In the genomic region with DNA sequence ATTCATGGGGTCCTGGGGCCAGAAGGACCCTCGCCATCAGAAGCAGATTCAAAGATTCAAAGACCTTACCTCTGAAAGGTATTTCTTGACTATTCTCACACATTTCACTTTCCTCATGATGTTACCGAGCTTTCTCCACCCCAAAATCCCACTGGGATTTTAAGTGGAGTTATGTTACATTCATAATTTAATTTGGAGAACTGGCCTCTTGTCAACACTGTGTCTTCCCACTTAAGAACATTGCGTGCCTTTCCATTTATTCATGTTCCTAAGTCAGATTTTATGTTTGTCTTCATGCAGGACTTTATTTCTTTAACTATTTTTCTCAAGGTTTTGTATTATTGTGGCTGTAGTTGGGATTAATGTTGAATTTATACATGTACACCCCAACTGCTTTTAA, we compare ENCODE assay signal across 17 cellular contexts.
A peak's percentile ranks its signal among the peaks of the same experiment; 100 is the strongest.
DNase-seq lines count a peak whose midpoint lies in the region; ATAC-seq and TF ChIP-seq lines count a peak whose summit lies in the region.
"Had no signal": no experiment of that assay in that cellular context is flagged by ENCODE, and none has a peak within 500 bp of the region (broad histone marks: within the 10 kb centered on the region; RNA-seq: fewer than 3 reads in every experiment).

No MANE protein-coding gene starts in this region.

- no peak overlapping the region for H4K91ac ChIP-seq in neuronal stem cell (ENCODE audit: low read depth, low read length, poor library complexity)

- no peak overlapping the region for H2BK120ac ChIP-seq in neuronal stem cell (ENCODE audit: low read depth, low read length)

- H2AFZ ChIP-seq in neuronal stem cell (ENCODE audit: low read length) = no peak overlapping the region

- no peak for TF ChIP-seq POLR2A in heart left ventricle (IDR thresholded peaks at IDR 0.05)
- TF ChIP-seq POLR2A in uterus (IDR thresholded peaks at IDR 0.05) = no peak

- H3K27ac ChIP-seq in heart left ventricle = no peak overlapping the region
- peak overlapping the region; percentile 59 to 73 for H3K27ac ChIP-seq in uterus
- H3K27ac ChIP-seq in neuronal stem cell (replicated peaks; ENCODE audit: low read length) = no peak overlapping the region
- H3K27ac ChIP-seq: HL-60, RWPE1 had no signal

- no peaks in the 10 kb centered on the region for H3K27me3 ChIP-seq in heart left ventricle
- H3K27me3 ChIP-seq in uterus = no peaks in the 10 kb centered on the region
- H3K27me3 ChIP-seq in neuronal stem cell (ENCODE audit: control insufficient read depth in 3 of 3, insufficient read depth in 3 of 3, low read depth in 1 of 3, low read length in 3 of 3) = no peaks in the 10 kb centered on the region

- no peak overlapping the region for H3K4me2 ChIP-seq in neuronal stem cell (ENCODE audit: insufficient read depth, low read length, poor library complexity, severe bottlenecking)

- no peaks in the 10 kb centered on the region for H3K36me3 ChIP-seq in heart left ventricle
- H3K36me3 ChIP-seq in uterus = no peaks in the 10 kb centered on the region
- H3K36me3 ChIP-seq in neuronal stem cell (replicated peaks in 1 of 2; ENCODE audit: control insufficient read depth in 2 of 2, insufficient read depth in 2 of 2, low read length in 2 of 2) = no peaks in the 10 kb centered on the region

- H3K14ac ChIP-seq in neuronal stem cell (ENCODE audit: low read length) = no peak overlapping the region

- no peak for DNase-seq in Right ventricle myocardium superior
- no peak for DNase-seq in heart left ventricle
- peak; percentile 50 for DNase-seq in choroid plexus epithelial cell (ENCODE audit: low read depth)
- DNase-seq in myocyte (ENCODE audit: low read depth) = peak; percentile 35
- no peak for DNase-seq in uterus
- DNase-seq in neuronal stem cell (ENCODE audit: low spot score) = no peak
- DNase-seq in dermis blood vessel endothelial cell = no peak
- DNase-seq: COR-L47; NCI-H146; NCI-H69; NK-92 treated with Interleukin-12 subunit alpha and Interleukin-12 subunit beta, amount 100 ng/mL, for 24 hours; OCI-M1 had no signal

- no peak overlapping the region for H3K18ac ChIP-seq in neuronal stem cell (ENCODE audit: low read length)

- WGBS in heart left ventricle, 4 donors = 77 to 90% (median 82%) methylated on average over 3 of the region's 3 CpGs
- no CpG with 5 or more reads among the region's 3 CpGs for WGBS in neuronal stem cell (ENCODE audit: extremely low coverage in 2 of 2, insufficient read length in 2 of 2, insufficient replicate concordance in 1 of 2), 2 donors

- no peak overlapping the region for H3K23ac ChIP-seq in neuronal stem cell (ENCODE audit: low read depth, low read length, poor library complexity)

- no peaks in the 10 kb centered on the region for H3K79me1 ChIP-seq in neuronal stem cell (ENCODE audit: low read depth, low read length)

- no peak overlapping the region for H2BK12ac ChIP-seq in neuronal stem cell (ENCODE audit: low read length)

- H2BK15ac ChIP-seq in neuronal stem cell (ENCODE audit: low read length) = no peak overlapping the region

- ATAC-seq in Right ventricle myocardium superior (ENCODE audit: poor library complexity) = peak; percentile 42
- ATAC-seq in heart left ventricle = no peak
- no peak for ATAC-seq in GM21390 (IDR thresholded peaks at IDR 0.05; ENCODE audit: unreplicated experiment)
- ATAC-seq: GM12878, HCT116 had no signal

- no peak overlapping the region for H4K8ac ChIP-seq in neuronal stem cell (ENCODE audit: low read depth, low read length)

- H3K4ac ChIP-seq in neuronal stem cell (ENCODE audit: low read length) = no peak overlapping the region

- no peak overlapping the region for H2AK5ac ChIP-seq in neuronal stem cell (ENCODE audit: low read depth, low read length)

- H3K9me3 ChIP-seq in heart left ventricle = peaks cover 0 to 13% (median 0%) of the 10 kb centered on the region in 12 donors
- no peaks in the 10 kb centered on the region for H3K9me3 ChIP-seq in uterus
- H3K9me3 ChIP-seq in neuronal stem cell (replicated peaks in 1 of 2; ENCODE audit: control insufficient read depth in 2 of 2, insufficient read depth in 1 of 2, low read depth in 1 of 2, low read length in 2 of 2) = peaks cover 0 to 5% of the 10 kb centered on the region in 2 donors

- TF ChIP-seq CTCF in heart left ventricle (IDR thresholded peaks at IDR 0.05) (no peak), choroid plexus epithelial cell (conservative IDR thresholded peaks at IDR 0.05; ENCODE audit: low read depth, low read length) (no peak), uterus (IDR thresholded peaks at IDR 0.05) (no peak)

- H3K9ac ChIP-seq in neuronal stem cell (ENCODE audit: low read depth, low read length, poor library complexity) = no peak overlapping the region

- H3K4me3 ChIP-seq in heart left ventricle (no peak overlapping the region), choroid plexus epithelial cell (ENCODE audit: low read depth, low read length) (no peak overlapping the region), uterus (no peak overlapping the region), neuronal stem cell (ENCODE audit: low read length in 2 of 2) (no peak overlapping the region)
- H3K4me3 ChIP-seq: GM12878 had no signal

- no peak overlapping the region for H2BK5ac ChIP-seq in neuronal stem cell (ENCODE audit: low read length)

- H3K4me1 ChIP-seq in heart left ventricle (peaks cover 0 to 18% (median 0%) of the 10 kb centered on the region in 12 donors), uterus (peaks cover 0 to 10% of the 10 kb centered on the region in 2 donors), neuronal stem cell (ENCODE audit: control insufficient read depth in 2 of 2, insufficient read depth in 1 of 2, low read depth in 1 of 2, low read length in 2 of 2) (peaks cover 0 to 3% of the 10 kb centered on the region in 2 donors)

- intact Hi-C loops in Right ventricle myocardium superior (cut with DNase I) = no loop called here
- intact Hi-C loops in heart left ventricle (cut with DNase I) = no loop called here
- intact Hi-C loops in uterus (cut with DNase I; ENCODE audit: low total_unique reads) = no loop called here

Comparison
In these comparisons a context has a peak if more than half of its experiments do, and no peak if none do; other contexts are left out.
1. DNase-seq: peak in choroid plexus epithelial cell (single experiment) and myocyte (single experiment); none in Right ventricle myocardium superior (single experiment), heart left ventricle (0 of 5), uterus (0 of 2), neuronal stem cell (single experiment) and dermis blood vessel endothelial cell (single experiment).
2. H3K27ac ChIP-seq: peak in uterus (2 of 2); none in heart left ventricle (0 of 12) and neuronal stem cell (single experiment).